8 cellular contexts compared by ENCODE assay signal in genomic region chr19:3250675-3251074, GRCh38. TPM values are rescaled to one million over a fixed set of nuclear protein-coding genes. Genes with fewer than 3 reads are reported as not detected.
A peak's percentile ranks its signal among the peaks of the same experiment; 100 is the strongest.
DNase-seq lines count a peak whose midpoint lies in the region; ATAC-seq, FAIRE-seq and TF ChIP-seq lines count a peak whose summit lies in the region.

No MANE protein-coding gene starts in this region.

- peak; percentile 57 for TF ChIP-seq CTCF in left ventricle myocardium inferior (IDR thresholded peaks at IDR 0.05; ENCODE audit: borderline replicate concordance)

- no peaks in the 10 kb centered on the region for H3K4me1 ChIP-seq in left ventricle myocardium inferior

- no peak for DNase-seq in left ventricle myocardium inferior
- no peak for DNase-seq in Right ventricle myocardium inferior (ENCODE audit: missing footprints)
- DNase-seq in activated CD4-positive, alpha-beta T cell treated with anti-CD3 and anti-CD28 coated beads, Interleukin-2, amount 10 ng/mL, durations not matched to agents 24 days and 14 days: peak; percentile 77
- DNase-seq in stimulated activated CD4-positive, alpha-beta T cell treated with anti-CD3 and anti-CD28 coated beads, Interleukin-4, amount 100 ng/mL, for 1 hour: peak; percentile 59
- DNase-seq in GM19239 (ENCODE audit: insufficient read length, low spot score): no peak

- H3K9me3 Mint-ChIP-seq in activated CD4-positive, alpha-beta T cell treated with anti-CD3 and anti-CD28 coated beads, Interleukin-2, amount 10 ng/mL, durations not matched to agents 24 days and 14 days: peaks cover 16% of the 10 kb centered on the region

- intact Hi-C loops in left ventricle myocardium inferior (cut with micrococcal nuclease): no loop called here
- intact Hi-C loops in Right ventricle myocardium inferior (cut with DNase I): no loop called here
- intact Hi-C loops in activated CD4-positive, alpha-beta T cell treated with anti-CD3 and anti-CD28 coated beads, Interleukin-2, amount 10 ng/mL, durations not matched to agents 24 days and 14 days (cut with micrococcal nuclease): no loop called here

- FAIRE-seq in GM19239 (lab: Jason Lieb, UNC): no peak

- no peak overlapping the region for H3K4me3 ChIP-seq in left ventricle myocardium inferior

- no peaks in the 10 kb centered on the region for H3K4me1 Mint-ChIP-seq in activated CD4-positive, alpha-beta T cell treated with anti-CD3 and anti-CD28 coated beads, Interleukin-2, amount 10 ng/mL, durations not matched to agents 24 days and 14 days

- no peaks in the 10 kb centered on the region for H3K36me3 ChIP-seq in left ventricle myocardium inferior

- peaks cover 1% of the 10 kb centered on the region for H3K36me3 Mint-ChIP-seq in activated CD4-positive, alpha-beta T cell treated with anti-CD3 and anti-CD28 coated beads, Interleukin-2, amount 10 ng/mL, durations not matched to agents 24 days and 14 days (ENCODE audit: low read depth)

- H3K4me3 Mint-ChIP-seq in activated CD4-positive, alpha-beta T cell treated with anti-CD3 and anti-CD28 coated beads, Interleukin-2, amount 10 ng/mL, durations not matched to agents 24 days and 14 days: no peak overlapping the region

- H3K9me3 ChIP-seq in left ventricle myocardium inferior (replicated peaks): peaks cover 17% of the 10 kb centered on the region

- H3K27ac Mint-ChIP-seq in activated CD4-positive, alpha-beta T cell treated with anti-CD3 and anti-CD28 coated beads, Interleukin-2, amount 10 ng/mL, durations not matched to agents 24 days and 14 days: no peak overlapping the region

- ATAC-seq in Right ventricle myocardium inferior (no peak), esophagus mucosa (peak; percentile 43), GM19455 (IDR thresholded peaks at IDR 0.05; ENCODE audit: unreplicated experiment) (no peak), GM21529 (IDR thresholded peaks at IDR 0.05; ENCODE audit: unreplicated experiment) (no peak)

- H3K27me3 Mint-ChIP-seq in activated CD4-positive, alpha-beta T cell treated with anti-CD3 and anti-CD28 coated beads, Interleukin-2, amount 10 ng/mL, durations not matched to agents 24 days and 14 days: no peaks in the 10 kb centered on the region

- H3K27me3 ChIP-seq in left ventricle myocardium inferior (ENCODE audit: low read depth): peaks cover 82% of the 10 kb centered on the region

- H3K27ac ChIP-seq in left ventricle myocardium inferior (replicated peaks): no peak overlapping the region

RNA-seq across cellular contexts. Expression of gene CELF5, which starts 26.2 kb away (rescaled TPM):
- not detected for total RNA-seq in left ventricle myocardium inferior
- not detected for total RNA-seq in Right ventricle myocardium inferior
- total RNA-seq in activated CD4-positive, alpha-beta T cell treated with anti-CD3 and anti-CD28 coated beads, Interleukin-2, amount 10 ng/mL, durations not matched to agents 24 days and 14 days: 0.12 and 0.19 TPM in 2 replicates
- total RNA-seq in esophagus mucosa: not detected

Comparison
In these comparisons a context has a peak if more than half of its experiments do, and no peak if none do; other contexts are left out.
1. DNase-seq: peak in activated CD4-positive, alpha-beta T cell treated with anti-CD3 and anti-CD28 coated beads, Interleukin-2, amount 10 ng/mL, durations not matched to agents 24 days and 14 days (single experiment) and stimulated activated CD4-positive, alpha-beta T cell treated with anti-CD3 and anti-CD28 coated beads, Interleukin-4, amount 100 ng/mL, for 1 hour (single experiment); none in left ventricle myocardium inferior (single experiment), Right ventricle myocardium inferior (single experiment) and GM19239 (single experiment).